Comparison of ENCODE assay signal across 15 cellular contexts in genomic region chr2:94924999-94925398, GRCh38. TPM values are rescaled to one million over a fixed set of nuclear protein-coding genes. Genes with fewer than 3 reads are reported as not detected.
"Had no signal": no experiment of that assay in that cellular context is flagged by ENCODE, and none has a peak within 500 bp of the region (broad histone marks: within the 10 kb centered on the region; RNA-seq: fewer than 3 reads in every experiment).

No MANE protein-coding gene starts in this region.

RNA-seq across cellular contexts. Expression of gene TEKT4, which starts 53.8 kb away (rescaled TPM):
- total RNA-seq: activated B cell treated with CpG ODN at 0.5 μM for 24 hours; activated CD4-positive, alpha-beta memory T cell treated with anti-CD3 and anti-CD28 coated beads for 36 hours; activated CD8-positive, alpha-beta memory T cell treated with anti-CD3 and anti-CD28 coated beads for 36 hours; activated CD8-positive, alpha-beta T cell treated with anti-CD3 and anti-CD28 coated beads for 36 hours; activated naive CD4-positive, alpha-beta T cell treated with anti-CD3 and anti-CD28 coated beads for 36 hours; activated naive CD4-positive, alpha-beta T cell treated with anti-CD3 and anti-CD28 coated beads, Interleukin-2, amount 50 U/mL, for 72 hours; activated naive CD8-positive, alpha-beta T cell treated with anti-CD3 and anti-CD28 coated beads for 36 hours; activated T-cell treated with anti-CD3 and anti-CD28 coated beads, Interleukin-2, amount 50 U/mL, for 4 hours; activated T-cell treated with anti-CD3 and anti-CD28 coated beads, Interleukin-2, amount 50 U/mL, for 72 hours; activated T-helper 17 cell treated with anti-CD3 and anti-CD28 coated beads, Interleukin-2, amount 50 U/mL, for 72 hours; aorta; astrocyte; body of pancreas; breast epithelium had no signal
- polyA plus RNA-seq: adrenal gland, aorta had no signal
